Comparison of ENCODE assay signal across 11 cellular contexts in the genomic region with DNA sequence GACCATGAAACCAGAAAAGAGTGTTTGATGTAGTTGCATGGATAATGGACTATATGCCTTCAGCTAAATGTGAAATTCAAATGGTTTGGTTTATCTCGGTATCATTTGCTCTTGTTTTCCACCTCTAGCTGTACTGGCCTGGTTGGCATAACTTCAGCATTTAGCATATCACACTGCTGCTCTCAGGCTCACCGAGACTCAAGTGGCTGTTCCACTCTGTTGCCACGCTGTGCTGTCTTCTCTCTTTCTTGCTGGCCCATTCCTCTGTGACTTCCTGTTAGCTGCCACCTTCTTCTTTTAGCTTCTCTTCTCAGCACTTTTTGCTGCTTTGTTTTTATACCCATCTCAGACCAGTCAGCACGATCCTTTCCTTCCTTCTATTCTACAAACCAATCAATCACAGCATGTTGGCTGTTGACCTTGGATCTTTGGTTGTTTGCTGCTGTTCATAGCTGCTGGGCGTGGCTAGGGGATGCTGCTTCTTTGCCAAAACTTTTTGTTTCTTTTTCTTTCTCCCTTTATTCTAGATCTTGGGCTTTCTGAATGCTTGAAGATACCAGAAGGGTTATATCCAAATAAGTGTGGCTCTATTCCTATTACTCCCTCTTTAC. TPM values are rescaled to one million over a fixed set of nuclear protein-coding genes. Genes with fewer than 3 reads are reported as not detected.
DNase-seq lines count a peak whose midpoint lies in the region; ATAC-seq, FAIRE-seq and TF ChIP-seq lines count a peak whose summit lies in the region.
"Had no signal": no experiment of that assay in that cellular context is flagged by ENCODE, and none has a peak within 500 bp of the region (broad histone marks: within the 10 kb centered on the region; RNA-seq: fewer than 3 reads in every experiment).

No MANE protein-coding gene starts in this region.

- CTCF ChIA-PET in HepG2 (lab: Yijun Ruan, JAX; ENCODE audit: low intra/inter-chr PET ratio, low total read pairs) = no interaction called here

- no peak for FAIRE-seq in HepG2 (lab: Jason Lieb, UNC)
- FAIRE-seq in astrocyte (lab: Jason Lieb, UNC) = peak; percentile 60
- FAIRE-seq: endometrium had no signal

- in situ Hi-C loops in HepG2 (cut with HindIII; ENCODE audit: extremely low pct_ligation_motif_present, low pct_unique_long_range_greater_than_20kb) (no loop called here), transverse colon (cut with MboI; ENCODE audit: low pct_ligation_motif_present in 1 of 4, low pct_unique_long_range_greater_than_20kb in 1 of 4, low sequenced_read_pairs in 3 of 4) (no loop called here)

- H2AFZ ChIP-seq in HepG2 (ENCODE audit: low read length) (no peak overlapping the region), astrocyte (ENCODE audit: low read depth, low read length) (no peak overlapping the region)

- ATAC-seq in right lobe of liver (peak; percentile 26 to 75 (median 54)), HepG2 (no peak), HG02798 (IDR thresholded peaks at IDR 0.05; ENCODE audit: poor library complexity, unreplicated experiment) (peak; percentile 47)

- H3K27ac Mint-ChIP-seq in astrocyte (ENCODE audit: unreplicated experiment) = no peak overlapping the region

- TF ChIP-seq EP300 in HepG2 (IDR thresholded peaks at IDR 0.05; ENCODE audit: low read depth in 2 of 2, low read length in 2 of 2) (no peak), HepG2 (CRISPR knock-in tag; IDR thresholded peaks at IDR 0.05; ENCODE audit: borderline replicate concordance) (no peak), transverse colon (IDR thresholded peaks at IDR 0.05; ENCODE audit: low read depth) (no peak)

- WGBS in right lobe of liver (ENCODE audit: insufficient coverage, low coverage, low lambda C conversion rate, missing lambda C conversion rate) = 13% methylated on average over 5 of the region's 5 CpGs
- WGBS in HepG2 (ENCODE audit: low lambda C conversion rate) = 14% methylated on average over 5 of the region's 5 CpGs
- 34% methylated on average over 4 to 5 of the region's 5 CpGs for WGBS in transverse colon (ENCODE audit: low coverage in 1 of 2), 2 donors

- no peak overlapping the region for H3K27ac ChIP-seq in right lobe of liver
- H3K27ac ChIP-seq in HepG2 (ENCODE audit: extremely low read length, insufficient read depth, low read length) = no peak overlapping the region
- H3K27ac ChIP-seq in astrocyte (ENCODE audit: low read depth, low read length) = no peak overlapping the region
- peak overlapping the region; percentile 45 to 61 (median 54) for H3K27ac ChIP-seq in transverse colon
- H3K27ac ChIP-seq: pancreas had no signal

- H3K4me2 ChIP-seq in HepG2 (ENCODE audit: low read depth, low read length) (no peak overlapping the region), astrocyte (ENCODE audit: low read length) (no peak overlapping the region)

- DNase-seq in right lobe of liver (no peak), HepG2 (ENCODE audit: low spot score) (no peak), astrocyte (ENCODE audit: low read depth) (no peak), transverse colon (peak; percentile 17), DMS153 treated with DMSO at 0.1 percent for 48 hours (lab: John Stamatoyannopoulos, UW; ENCODE audit: unreplicated experiment) (no peak), NCI-H2196 treated with DMSO at 0.1 percent for 48 hours (lab: John Stamatoyannopoulos, UW; ENCODE audit: unreplicated experiment) (no peak), EL (no peak)
- DNase-seq: activated effector memory CD4-positive, alpha-beta T cell treated with Interleukin-2 at 50 U/mL for 16 hours; pancreas had no signal

- H3K4me3 ChIP-seq in right lobe of liver (no peak overlapping the region), HepG2 (replicated peaks in 1 of 3; ENCODE audit: insufficient read depth in 1 of 3, low read depth in 2 of 3, low read length in 3 of 3) (no peak overlapping the region), astrocyte (ENCODE audit: insufficient read depth, low read depth, low read length) (no peak overlapping the region), transverse colon (no peak overlapping the region)
- H3K4me3 ChIP-seq: pancreas had no signal

- H3K79me2 ChIP-seq in HepG2 (ENCODE audit: insufficient read depth, low read length) = no peaks in the 10 kb centered on the region
- no peaks in the 10 kb centered on the region for H3K79me2 ChIP-seq in astrocyte (ENCODE audit: insufficient read depth, low read length)

- H3K27me3 Mint-ChIP-seq in astrocyte (ENCODE audit: low read depth, unreplicated experiment) = no peaks in the 10 kb centered on the region

- H3K9me3 Mint-ChIP-seq in astrocyte (ENCODE audit: unreplicated experiment) = no peaks in the 10 kb centered on the region

- no peaks in the 10 kb centered on the region for H3K36me3 Mint-ChIP-seq in astrocyte (ENCODE audit: low read depth, unreplicated experiment)

- POLR2A ChIA-PET in HepG2 (lab: Yijun Ruan, JAX) = no interaction called here

- TF ChIP-seq POLR2A in right lobe of liver (IDR thresholded peaks at IDR 0.05) = no peak
- TF ChIP-seq POLR2A in HepG2 (IDR thresholded peaks at IDR 0.05; ENCODE audit: insufficient read depth in 1 of 2, low read depth in 2 of 2, low read length in 2 of 2) = no peak
- peak; percentile 45 for TF ChIP-seq POLR2A in transverse colon (IDR thresholded peaks at IDR 0.05)

- H3K4me3 Mint-ChIP-seq in astrocyte (ENCODE audit: unreplicated experiment) = no peak overlapping the region

- no peaks in the 10 kb centered on the region for H3K27me3 ChIP-seq in right lobe of liver
- 0 out of 5 replicates have a peak, but pooled peaks cover 0 to 2% of the 10 kb centered on the region in 2 experiments for H3K27me3 ChIP-seq in HepG2 (ENCODE audit: control insufficient read depth in 1 of 2, insufficient read depth in 2 of 2, low read length in 2 of 2)
- no peaks in the 10 kb centered on the region for H3K27me3 ChIP-seq in astrocyte (ENCODE audit: insufficient read depth, low read length)
- no peaks in the 10 kb centered on the region for H3K27me3 ChIP-seq in transverse colon

- H3K36me3 ChIP-seq in right lobe of liver (no peaks in the 10 kb centered on the region), HepG2 (replicated peaks in 1 of 2; ENCODE audit: control insufficient read depth in 1 of 2, insufficient read depth in 2 of 2, low read length in 2 of 2) (no peaks in the 10 kb centered on the region), astrocyte (ENCODE audit: insufficient read depth, low read length) (no peaks in the 10 kb centered on the region), transverse colon (no peaks in the 10 kb centered on the region)
- H3K36me3 ChIP-seq: pancreas had no signal

- no peaks in the 10 kb centered on the region for H3K4me1 Mint-ChIP-seq in astrocyte (ENCODE audit: low read depth, unreplicated experiment)

- no peaks in the 10 kb centered on the region for H3K9me3 ChIP-seq in right lobe of liver
- no peaks in the 10 kb centered on the region for H3K9me3 ChIP-seq in HepG2 (ENCODE audit: low read length)
- no peaks in the 10 kb centered on the region for H3K9me3 ChIP-seq in astrocyte (ENCODE audit: insufficient read depth, low read depth, low read length)
- H3K9me3 ChIP-seq in transverse colon = no peaks in the 10 kb centered on the region
- H3K9me3 ChIP-seq: pancreas had no signal

- TF ChIP-seq CTCF in right lobe of liver (IDR thresholded peaks at IDR 0.05) = no peak
- no peak for TF ChIP-seq CTCF in HepG2 (CRISPR knock-in tag; IDR thresholded peaks at IDR 0.05)
- no peak for TF ChIP-seq CTCF in astrocyte (IDR thresholded peaks at IDR 0.05; ENCODE audit: insufficient read depth, low read depth, low read length)
- no peak for TF ChIP-seq CTCF in transverse colon (IDR thresholded peaks at IDR 0.05)

- H3K9ac ChIP-seq in HepG2 (ENCODE audit: insufficient read depth, low read depth, low read length) (no peak overlapping the region), astrocyte (ENCODE audit: low read length) (no peak overlapping the region)

- H4K20me1 ChIP-seq in HepG2 (ENCODE audit: insufficient read depth, low read length) (no peaks in the 10 kb centered on the region), astrocyte (ENCODE audit: insufficient read depth, low read length) (no peaks in the 10 kb centered on the region)

- no TSS peak for BruUV-seq in HepG2 (replicated peaks; lab: Mats Ljungman, UMichigan)

- H3K4me1 ChIP-seq in right lobe of liver (no peaks in the 10 kb centered on the region), HepG2 (ENCODE audit: insufficient read depth, low read length) (no peaks in the 10 kb centered on the region), astrocyte (ENCODE audit: insufficient read depth, low read length) (no peaks in the 10 kb centered on the region), transverse colon (peaks cover 0 to 14% (median 0%) of the 10 kb centered on the region in 4 donors)

- intact Hi-C loops in right lobe of liver (cut with DNase I) (no loop called here), HepG2 (cut with micrococcal nuclease; ENCODE audit: unreplicated experiment) (no loop called here), transverse colon (cut with DNase I; ENCODE audit: low total_unique reads) (no loop called here)

- no peak for TF ChIP-seq RAD21 in HepG2 (CRISPR knock-in tag; IDR thresholded peaks at IDR 0.05)

TF ChIP-seq in HepG2, 621 proteins besides CTCF, POLR2A, EP300 and RAD21 (continues in another document):
- no peak for TF ChIP-seq ZNF563 (CRISPR knock-in tag; IDR thresholded peaks at IDR 0.05)

RNA-seq across cellular contexts. Expression of a gene that starts 24.0 kb away (rescaled TPM):
- total RNA-seq in right lobe of liver (1 to 10 TPM in 4 of 6 experiments, under 1 TPM in 2; 0.37 to 2.0 (median 1.1) TPM), HepG2 (2016; rRNA removed; fragmentation: Illumina TruSeq; extraction: Trizol) (not detected in 2 replicates), astrocyte (7.5 and 8.7 TPM in 2 replicates), transverse colon (100 to 1,000 TPM in 1 of 4 donors, 10 to 100 TPM in 3; 23.5 to 195 (median 44.4) TPM)
- not detected in 2 replicates for total RNA-seq in HepG2 (2016; cell fraction: cytosol; rRNA removed; fragmentation: Illumina TruSeq; extraction: Trizol; ENCODE audit: low read depth)
- not detected in 2 replicates for total RNA-seq in HepG2 (2016; cell fraction: insoluble cytoplasmic fraction; rRNA removed; fragmentation: Illumina TruSeq; extraction: Trizol)
- not detected in 2 replicates for total RNA-seq in HepG2 (2016; cell fraction: membrane; rRNA removed; fragmentation: Illumina TruSeq; extraction: Trizol)
- total RNA-seq in HepG2 (2016; cell fraction: nucleus; rRNA removed; fragmentation: Illumina TruSeq; extraction: Trizol) = not detected in 2 replicates
- 0.01 TPM in 1 of 2 replicates, not detected in the other for polyA plus RNA-seq in HepG2 (2011; rRNA removed)
- not detected in 2 replicates for polyA plus RNA-seq in HepG2 (2011; cell fraction: cytosol; rRNA removed)
- polyA plus RNA-seq in HepG2 (2011; cell fraction: nucleus; rRNA removed) = 0.17 TPM in 1 of 2 replicates, not detected in the other
- polyA plus RNA-seq in HepG2 (2012) = not detected in 2 replicates
- polyA plus RNA-seq in HepG2 (2016; cell fraction: cytosol; fragmentation: Illumina TruSeq; extraction: Trizol; ENCODE audit: low read depth) = not detected in 2 replicates
- polyA plus RNA-seq in HepG2 (2016; cell fraction: insoluble cytoplasmic fraction; fragmentation: Illumina TruSeq; extraction: Trizol; ENCODE audit: low read depth) = not detected in 2 replicates
- not detected in 2 replicates for polyA plus RNA-seq in HepG2 (2016; cell fraction: membrane; fragmentation: Illumina TruSeq; extraction: Trizol; ENCODE audit: low read depth)
- not detected in 2 replicates for polyA plus RNA-seq in HepG2 (2016; cell fraction: nucleus; fragmentation: Illumina TruSeq; extraction: Trizol; ENCODE audit: insufficient read depth, low read depth)
- not detected in 2 replicates for polyA minus RNA-seq in HepG2 (2011; rRNA and poly(A)+ RNA removed; ENCODE audit: low replicate concordance)
- not detected in 2 replicates for polyA minus RNA-seq in HepG2 (2011; cell fraction: cytosol; rRNA and poly(A)+ RNA removed)
- polyA minus RNA-seq in HepG2 (2011; cell fraction: nucleus; rRNA and poly(A)+ RNA removed) = not detected in 2 replicates

Comparison
In these comparisons a context has a peak if more than half of its experiments do, and no peak if none do; other contexts are left out.
1. H3K27ac ChIP-seq: peak in transverse colon (4 of 4); none in right lobe of liver (0 of 3), HepG2 (single experiment) and astrocyte (single experiment).